Comparison of ENCODE assay signal across 11 cellular contexts in genomic region chr16:4513881-4514280, GRCh38. TPM values are rescaled to one million over a fixed set of nuclear protein-coding genes. Genes with fewer than 3 reads are reported as not detected.
DNase-seq lines count a peak whose midpoint lies in the region; ATAC-seq and TF ChIP-seq lines count a peak whose summit lies in the region.
"Had no signal": no experiment of that assay in that cellular context is flagged by ENCODE, and none has a peak within 500 bp of the region (broad histone marks: within the 10 kb centered on the region; RNA-seq: fewer than 3 reads in every experiment).

No MANE protein-coding gene starts in this region.

- H3K27ac ChIP-seq in heart right ventricle (peak overlapping the region in 9 of 10 donors; percentile 32 to 87 (median 68)), transverse colon (peak overlapping the region; percentile 52 to 72 (median 69))
- H3K27ac ChIP-seq: hepatocyte had no signal

- H3K4me3 ChIP-seq in heart right ventricle, result no peak overlapping the region
- no peak overlapping the region for H3K4me3 ChIP-seq in transverse colon
- H3K4me3 ChIP-seq: hepatocyte had no signal

- H3K27me3 Mint-ChIP-seq in endothelial cell (ENCODE audit: unreplicated experiment), result peaks cover 15% of the 10 kb centered on the region

- peaks cover 0 to 54% (median 8%) of the 10 kb centered on the region in 9 donors for H3K36me3 ChIP-seq in heart right ventricle
- H3K36me3 ChIP-seq in transverse colon, result peaks cover 0 to 12% (median 2%) of the 10 kb centered on the region in 4 donors

- TF ChIP-seq POLR2A in transverse colon (IDR thresholded peaks at IDR 0.05), result no peak

- H3K9me3 ChIP-seq in heart right ventricle (no peaks in the 10 kb centered on the region), transverse colon (no peaks in the 10 kb centered on the region)

- peak overlapping the region; percentile 52 for H3K27ac Mint-ChIP-seq in endothelial cell (ENCODE audit: unreplicated experiment)

- peaks cover 28% of the 10 kb centered on the region for H3K36me3 Mint-ChIP-seq in endothelial cell (ENCODE audit: low read depth, unreplicated experiment)

- no peak for TF ChIP-seq EP300 in transverse colon (IDR thresholded peaks at IDR 0.05; ENCODE audit: low read depth)

- H3K4me1 Mint-ChIP-seq in endothelial cell (ENCODE audit: unreplicated experiment), result peaks cover 21% of the 10 kb centered on the region

- ATAC-seq in heart right ventricle (peak in 1 of 8 donors; percentile 2), left ventricle myocardium superior (no peak), sciatic nerve (no peak)

- in situ Hi-C loops in transverse colon (cut with MboI; ENCODE audit: low pct_ligation_motif_present in 1 of 4, low pct_unique_long_range_greater_than_20kb in 1 of 4, low sequenced_read_pairs in 3 of 4), result no loop called here

- H3K9me3 Mint-ChIP-seq in endothelial cell (ENCODE audit: unreplicated experiment), result no peaks in the 10 kb centered on the region

- DNase-seq in heart right ventricle (no peak), left ventricle myocardium superior (no peak), endothelial cell (ENCODE audit: low spot score) (no peak), transverse colon (no peak), DMS153 (lab: John Stamatoyannopoulos, UW) (no peak), sciatic nerve (ENCODE audit: low spot score) (no peak)
- DNase-seq: activated T-cell treated with anti-CD3 and anti-CD28 coated beads, Interleukin-2, amount 50 U/mL, for 48 hours; NCI-H1105 treated with DMSO at 0.1 percent for 48 hours; stimulated activated naive CD4-positive, alpha-beta T cell; T-helper 9 cell had no signal

- WGBS in heart right ventricle, 2 donors, result 93 to 94% methylated on average over 7 of the region's 7 CpGs
- 95% methylated on average over 7 of the region's 7 CpGs; no CpG with 5 or more reads in 1 of the 2 donors for WGBS in transverse colon (ENCODE audit: low coverage in 1 of 2), 2 donors

- TF ChIP-seq CTCF in heart right ventricle (IDR thresholded peaks at IDR 0.05) (no peak), endothelial cell (IDR thresholded peaks at IDR 0.05; ENCODE audit: unreplicated experiment) (no peak), transverse colon (IDR thresholded peaks at IDR 0.05) (no peak)

- no peak overlapping the region for H3K4me3 Mint-ChIP-seq in endothelial cell (ENCODE audit: unreplicated experiment)

- H3K27me3 ChIP-seq in heart right ventricle (no peaks in the 10 kb centered on the region), transverse colon (no peaks in the 10 kb centered on the region)
- H3K27me3 ChIP-seq: hepatocyte had no signal

- H3K4me1 ChIP-seq in heart right ventricle (peaks cover 26 to 77% (median 63%) of the 10 kb centered on the region in 9 donors), transverse colon (peaks cover 18 to 43% (median 25%) of the 10 kb centered on the region in 4 donors)

- intact Hi-C loops in heart right ventricle (cut with DNase I) (loop anchor here in 5 of 10 donors (2.0 to 10.0 kb wide), 5 partner anchors 33 to 441 kb away; partner anchors contain the start of gene SEC14L5 (in 2 of the 5)), left ventricle myocardium superior (cut with micrococcal nuclease) (no loop called here), transverse colon (cut with DNase I; ENCODE audit: low total_unique reads) (no loop called here), sciatic nerve (cut with DNase I) (loop anchor here (5.0 kb wide), 1 partner anchor 33 kb away; no protein-coding TSS in a partner anchor)

RNA-seq across cellular contexts. Expression of gene CDIP1, which starts 24.7 kb away (rescaled TPM):
- total RNA-seq in heart right ventricle, result 10 to 100 TPM; 38.0 to 59.5 (median 47.0) TPM
- 10 to 100 TPM; 28.2 to 37.5 TPM for polyA plus RNA-seq in heart right ventricle
- total RNA-seq in left ventricle myocardium superior, result 53.3 TPM
- total RNA-seq in endothelial cell (ENCODE audit: unreplicated experiment), result 25.6 TPM
- total RNA-seq in transverse colon, result 10 to 100 TPM in 3 of 4 donors, 1 to 10 TPM in 1; 8.8 to 29.5 (median 19.0) TPM
- 40.6 TPM for total RNA-seq in sciatic nerve

RNA-seq across cellular contexts. Expression of gene HMOX2, which starts 37.7 kb away (rescaled TPM):
- total RNA-seq in heart right ventricle (100 to 1,000 TPM in 3 of 10 donors, 10 to 100 TPM in 7; 58.4 to 207 (median 84.8) TPM), left ventricle myocardium superior (121 TPM), endothelial cell (ENCODE audit: unreplicated experiment) (225 TPM), transverse colon (100 to 1,000 TPM in 1 of 4 donors, 10 to 100 TPM in 3; 46.4 to 495 (median 55.7) TPM), sciatic nerve (26.3 TPM)
- polyA plus RNA-seq in heart right ventricle, result 100 to 1,000 TPM in 1 of 2 donors, 10 to 100 TPM in 1; 74.3 to 251 TPM

RNA-seq across cellular contexts. Expression of gene NMRAL1, which starts 39.5 kb away (rescaled TPM):
- 10 to 100 TPM in 9 of 10 donors, 1 to 10 TPM in 1; 9.5 to 36.1 (median 27.4) TPM for total RNA-seq in heart right ventricle
- polyA plus RNA-seq in heart right ventricle, result 10 to 100 TPM; 30.7 to 46.5 TPM
- 24.7 TPM for total RNA-seq in left ventricle myocardium superior
- 35.3 TPM for total RNA-seq in endothelial cell (ENCODE audit: unreplicated experiment)
- 10 to 100 TPM; 46.0 to 75.9 (median 66.6) TPM for total RNA-seq in transverse colon
- 32.8 TPM for total RNA-seq in sciatic nerve

RNA-seq across cellular contexts. Expression of gene C16orf96, which starts 42.3 kb away (rescaled TPM):
- total RNA-seq in heart right ventricle (under 1 TPM; 0.06 to 0.21 (median 0.09) TPM), left ventricle myocardium superior (0.07 TPM), endothelial cell (ENCODE audit: unreplicated experiment) (0.54 TPM), transverse colon (not detected), sciatic nerve (0.22 TPM)
- under 1 TPM in 1 of 2 donors, not detected in 1; 0.01 TPM for polyA plus RNA-seq in heart right ventricle
- polyA plus RNA-seq: hepatocyte had no signal
